Comparison of ENCODE assay signal across 8 cellular contexts in genomic region chr22:37904572-37905533, GRCh38. TPM values are rescaled to one million over a fixed set of nuclear protein-coding genes. Genes with fewer than 3 reads are reported as not detected.
DNase-seq lines count a peak whose midpoint lies in the region; ATAC-seq and TF ChIP-seq lines count a peak whose summit lies in the region.

No MANE protein-coding gene starts in this region.

- H2AFZ ChIP-seq in Loucy (ENCODE audit: low read length): no peak overlapping the region

- peak; percentile 43 for ATAC-seq in left ventricle myocardium superior

- peaks cover 31% of the 10 kb centered on the region for H3K79me2 ChIP-seq in Loucy (ENCODE audit: insufficient read depth, low read length)

- no peaks in the 10 kb centered on the region for H3F3A ChIP-seq in Loucy (ENCODE audit: low read depth)

- H3K4me2 ChIP-seq in Loucy (ENCODE audit: low read depth, low read length, poor library complexity, severe bottlenecking): peak overlapping the region; percentile 64

- H3K4me1 ChIP-seq in Loucy (ENCODE audit: insufficient read depth, low read length, poor library complexity, severe bottlenecking) (peaks cover 39% of the 10 kb centered on the region), rectal smooth muscle tissue (ENCODE audit: control insufficient read depth, insufficient read depth, low read length) (peaks cover 13% of the 10 kb centered on the region)

- no peaks in the 10 kb centered on the region for H3K9me3 ChIP-seq in Loucy (ENCODE audit: insufficient read depth, low read depth, low read length)

- H3K4me3 ChIP-seq in Loucy (ENCODE audit: low read length, poor library complexity, severe bottlenecking) (peak overlapping the region; percentile 74), rectal smooth muscle tissue (ENCODE audit: low read length) (no peak overlapping the region)

- H4K20me1 ChIP-seq in Loucy (ENCODE audit: insufficient read depth, low read length, poor library complexity, severe bottlenecking): no peaks in the 10 kb centered on the region

- peak overlapping the region; percentile 87 for H3K27ac ChIP-seq in rectal smooth muscle tissue (ENCODE audit: low read depth, low read length)

- intact Hi-C loops in left ventricle myocardium superior (cut with micrococcal nuclease): no loop called here

- peak overlapping the region; percentile 67 for H3K9ac ChIP-seq in Loucy (ENCODE audit: low read depth, low read length, poor library complexity, severe bottlenecking)
- H3K9ac ChIP-seq in rectal smooth muscle tissue (ENCODE audit: low read length): no peak overlapping the region

- H3K9me2 ChIP-seq in Loucy (replicated peaks; ENCODE audit: low read depth, low read length): no peaks in the 10 kb centered on the region

- H3K27me3 ChIP-seq in Loucy (ENCODE audit: insufficient read depth, low read length, poor library complexity, severe bottlenecking) (no peaks in the 10 kb centered on the region), rectal smooth muscle tissue (ENCODE audit: control insufficient read depth, insufficient read depth, low read length) (no peaks in the 10 kb centered on the region)

- H3K36me3 ChIP-seq in Loucy (ENCODE audit: insufficient read depth, low read length) (no peaks in the 10 kb centered on the region), rectal smooth muscle tissue (ENCODE audit: control insufficient read depth, insufficient read depth, low read length) (no peaks in the 10 kb centered on the region)

- peak; percentile 81 for DNase-seq in DMS 273 (lab: John Stamatoyannopoulos, UW; ENCODE audit: unreplicated experiment)
- peak; percentile 99 for DNase-seq in amniotic epithelial cell (ENCODE audit: low read depth)
- no peak for DNase-seq in left ventricle myocardium superior
- DNase-seq in GM10266 (ENCODE audit: extremely low spot score): no peak
- DNase-seq in mesenteric fat pad (ENCODE audit: low spot score): no peak
- DNase-seq in activated CD8-positive, alpha-beta memory T cell treated with anti-CD3 and anti-CD28 coated beads, Interleukin-2, amount 50 U/mL, for 48 hours: no peak

- TF ChIP-seq CTCF in Loucy (conservative IDR thresholded peaks at IDR 0.05; ENCODE audit: low read length) (no peak), GM10266 (IDR thresholded peaks at IDR 0.05; ENCODE audit: control insufficient read depth, insufficient read depth, low read depth, missing control alignments) (no peak)

RNA-seq across cellular contexts. Expression of gene MICALL1, which starts 1.2 kb away (rescaled TPM):
- total RNA-seq in left ventricle myocardium superior: 20.1 TPM
- 44.7 TPM for total RNA-seq in mesenteric fat pad

RNA-seq across cellular contexts. Expression of gene C22orf23, which starts 48.5 kb away (rescaled TPM):
- 0.30 TPM for total RNA-seq in left ventricle myocardium superior
- not detected for total RNA-seq in mesenteric fat pad

RNA-seq across cellular contexts. Expression of gene POLR2F, which starts 48.6 kb away (rescaled TPM):
- 90.7 TPM for total RNA-seq in left ventricle myocardium superior
- 56.9 TPM for total RNA-seq in mesenteric fat pad

RNA-seq across cellular contexts. Expression of gene EIF3L, which starts 55.6 kb away (rescaled TPM):
- total RNA-seq in left ventricle myocardium superior: 403 TPM
- total RNA-seq in mesenteric fat pad: 258 TPM

Comparison
In these comparisons a context has a peak if more than half of its experiments do, and no peak if none do; other contexts are left out.
1. DNase-seq: peak in DMS 273 (single experiment) and amniotic epithelial cell (single experiment); none in left ventricle myocardium superior (single experiment), GM10266 (single experiment), mesenteric fat pad (single experiment) and activated CD8-positive, alpha-beta memory T cell treated with anti-CD3 and anti-CD28 coated beads, Interleukin-2, amount 50 U/mL, for 48 hours (single experiment).